21 cellular contexts compared by ENCODE assay signal in the genomic region with DNA sequence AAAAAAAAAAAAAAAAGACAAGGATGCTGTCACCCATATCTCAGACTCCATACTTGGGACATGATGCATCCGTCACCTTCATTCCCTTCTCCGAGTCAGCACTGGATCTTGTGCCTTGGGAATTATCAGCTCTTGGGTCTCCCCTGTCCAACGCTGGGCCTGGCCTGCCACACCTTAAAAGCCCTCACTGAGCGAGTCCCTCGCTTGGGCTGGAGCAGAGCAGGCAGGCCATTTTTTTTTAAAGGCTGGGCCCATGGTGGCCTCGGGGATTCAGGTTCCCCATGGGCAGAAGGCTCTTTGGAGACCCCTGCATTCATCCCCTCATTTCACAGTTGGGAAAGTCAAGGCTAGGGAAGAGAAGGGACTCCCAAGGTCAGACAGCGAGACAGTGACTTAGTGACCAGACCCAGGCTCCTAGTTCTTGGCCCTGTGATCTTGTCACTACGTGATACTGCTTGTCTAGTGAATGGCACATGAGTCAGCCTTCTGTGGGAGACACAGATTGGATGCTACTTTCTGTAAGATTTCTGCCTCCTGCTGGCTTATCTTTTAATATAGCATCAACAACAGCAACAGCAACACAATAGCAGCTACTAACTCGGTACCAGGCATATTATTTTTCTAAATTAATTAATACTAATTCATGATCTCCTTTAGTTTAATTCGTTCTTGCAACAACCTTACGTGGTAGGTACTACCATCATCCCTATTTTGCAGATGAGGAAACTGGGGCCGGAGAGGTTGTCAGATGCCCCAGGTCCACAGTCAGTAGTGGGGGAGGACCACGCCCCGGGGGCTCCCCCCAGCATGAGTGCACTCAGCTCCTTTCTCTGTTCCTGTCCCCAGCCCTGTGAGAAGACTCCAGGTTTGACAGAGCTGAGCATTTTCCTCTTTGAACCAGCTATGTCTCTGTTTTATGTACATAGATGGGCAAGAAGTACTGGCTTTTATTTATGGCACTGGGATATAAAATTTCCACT. TPM values are rescaled to one million over a fixed set of nuclear protein-coding genes. Genes with fewer than 3 reads are reported as not detected.
DNase-seq lines count a peak whose midpoint lies in the region; ATAC-seq, FAIRE-seq and TF ChIP-seq lines count a peak whose summit lies in the region.
"Had no signal": no experiment of that assay in that cellular context is flagged by ENCODE, and none has a peak within 500 bp of the region (broad histone marks: within the 10 kb centered on the region; RNA-seq: fewer than 3 reads in every experiment).

No MANE protein-coding gene starts in this region.

- no peaks in the 10 kb centered on the region for H4K20me1 ChIP-seq in Karpas-422 (ENCODE audit: insufficient read depth, low read depth, low read length)

- H3K9me3 ChIP-seq in Karpas-422 (ENCODE audit: low read length) (no peaks in the 10 kb centered on the region), SJCRH30 (replicated peaks) (no peaks in the 10 kb centered on the region)

- H3K27ac ChIP-seq in Karpas-422 (ENCODE audit: low read length) (no peak overlapping the region), SJCRH30 (no peak overlapping the region)
- H3K27ac ChIP-seq: parathyroid adenoma, RWPE1 had no signal

- H3K79me2 ChIP-seq in Karpas-422 (ENCODE audit: low read length), result no peaks in the 10 kb centered on the region
- H3K79me2 ChIP-seq: parathyroid adenoma had no signal

- no peak overlapping the region for H2AFZ ChIP-seq in Karpas-422 (ENCODE audit: low read length)
- H2AFZ ChIP-seq: parathyroid adenoma had no signal

- H3K9me2 ChIP-seq in Karpas-422 (replicated peaks; ENCODE audit: insufficient read depth, low read length), result no peaks in the 10 kb centered on the region

- TF ChIP-seq CTCF in bronchial epithelial cell (IDR thresholded peaks at IDR 0.05; ENCODE audit: insufficient read depth, low read length, severe bottlenecking), result no peak

- intact Hi-C loops in posterior vena cava (cut with DNase I), result no loop called here

- DNase-seq in Ammon's horn (ENCODE audit: low spot score) (peak; percentile 63), Karpas-422 (peak; percentile 79), bronchial epithelial cell (ENCODE audit: low read depth) (peak; percentile 0), posterior vena cava (ENCODE audit: low spot score) (peak; percentile 47), GOT3 (lab: John Stamatoyannopoulos, UW) (no peak), SJCRH30 (no peak), NCI-H345 treated with DMSO at 0.1 percent for 48 hours (lab: John Stamatoyannopoulos, UW; ENCODE audit: unreplicated experiment) (no peak)
- DNase-seq: CD8-positive, alpha-beta memory T cell; DMS79; effector memory CD4-positive, alpha-beta T cell; mesendoderm; NCI-H1048; NCI-H2029 treated with DMSO at 0.1 percent for 48 hours; NCI-H446 treated with DMSO at 0.1 percent for 48 hours had no signal

- H3K4me2 ChIP-seq in Karpas-422 (ENCODE audit: low read depth, low read length, poor library complexity, severe bottlenecking), result no peak overlapping the region

- H3K4me3 ChIP-seq in Karpas-422 (ENCODE audit: low read length) (no peak overlapping the region), bronchial epithelial cell (ENCODE audit: low read depth, low read length) (no peak overlapping the region), SJCRH30 (no peak overlapping the region)

- 0 out of 2 replicates have a peak overlapping the region, but pooled peaks have one; percentile 4 for H3K9ac ChIP-seq in Karpas-422 (ENCODE audit: low read length)
- H3K9ac ChIP-seq: parathyroid adenoma had no signal

- no peak for ATAC-seq in GM21390 (IDR thresholded peaks at IDR 0.05; ENCODE audit: unreplicated experiment)
- ATAC-seq: natural killer cell treated with Interleukin-12 subunit alpha and Interleukin-12 subunit beta and Interleukin-15 and Interleukin-18, amount 100 ng/mL, for 72 hours; stimulated activated memory B cell treated with anti-CD40 and anti-IgM and Interleukin-4, amounts not matched to agents 10 μg/mL and 1 μg/mL and 100 μg/mL, for 72 hours had no signal

- H3K36me3 ChIP-seq in Karpas-422 (ENCODE audit: insufficient read depth, low read length) (no peaks in the 10 kb centered on the region), bronchial epithelial cell (ENCODE audit: control insufficient read depth, insufficient read depth, low read length) (no peaks in the 10 kb centered on the region), SJCRH30 (no peaks in the 10 kb centered on the region)

- H3K4me1 ChIP-seq in Karpas-422 (ENCODE audit: low read length) (peaks cover 85% of the 10 kb centered on the region), SJCRH30 (peaks cover 19% of the 10 kb centered on the region; the same call in 1 of the 2 replicates)
- H3K4me1 ChIP-seq: parathyroid adenoma had no signal

- no peak for FAIRE-seq in bronchial epithelial cell (lab: Jason Lieb, UNC)
- FAIRE-seq: TTC549 had no signal

- no peaks in the 10 kb centered on the region for H3K27me3 ChIP-seq in Karpas-422 (ENCODE audit: low read length)
- no peaks in the 10 kb centered on the region for H3K27me3 ChIP-seq in bronchial epithelial cell (ENCODE audit: control insufficient read depth, insufficient read depth, low read length)
- no peaks in the 10 kb centered on the region for H3K27me3 ChIP-seq in SJCRH30

RNA-seq across cellular contexts. Expression of gene ZNF536, which starts 27.4 kb away (rescaled TPM):
- total RNA-seq in Karpas-422 (2014; rRNA removed; shearing (Covaris generic); ENCODE audit: low replicate concordance), result 7.0 and 11.6 TPM in 2 replicates
- total RNA-seq in bronchial epithelial cell, result not detected in 2 replicates
- total RNA-seq in posterior vena cava, result 1 to 10 TPM; 2.8 to 3.6 TPM
- total RNA-seq in SJCRH30 (2014; rRNA removed; shearing (Covaris generic)), result 14.2 and 15.2 TPM in 2 replicates
- total RNA-seq: activated T-helper 1 cell treated with anti-CD3 and anti-CD28 coated beads, Interleukin-12 subunit alpha, Interleukin-12 subunit beta, Interleukin-2, Interleukin-4 antibody, amounts not matched to agents 30 ng/mL and 10 ng/mL and 1 ng/mL, durations not matched to agents 14 hours and 24 hours and 36 hours; CD8-positive, alpha-beta memory T cell; natural killer cell treated with Interleukin-12 subunit alpha and Interleukin-12 subunit beta and Interleukin-15 and Interleukin-18, amount 100 ng/mL, for 72 hours had no signal

Comparison
In these comparisons a context has a peak if more than half of its experiments do, and no peak if none do; other contexts are left out.
1. DNase-seq: peak in Ammon's horn (single experiment), Karpas-422 (single experiment), bronchial epithelial cell (single experiment) and posterior vena cava (single experiment); none in GOT3 (single experiment), SJCRH30 (0 of 2) and NCI-H345 treated with DMSO at 0.1 percent for 48 hours (single experiment).